ENCODE assay signal across 2 cellular contexts in genomic region chr22:29477919-29478318, GRCh38.
TF ChIP-seq lines count a peak whose summit lies in the region.

No MANE protein-coding gene starts in this region.

TF ChIP-seq in SK-N-SH, 30 proteins besides CTCF, POLR2A, EP300 and RAD21 (continued from another document):
- no peak for TF ChIP-seq GATA2 (CRISPR knock-in tag; IDR thresholded peaks at IDR 0.05)
- no peak for TF ChIP-seq NFIC (IDR thresholded peaks at IDR 0.05; ENCODE audit: borderline replicate concordance)
- TF ChIP-seq POLR2AphosphoS5 (IDR thresholded peaks at IDR 0.05; ENCODE audit: low read depth, low read length) = no peak
- peak; percentile 19; the same call in 1 of the 2 replicates for TF ChIP-seq MXI1 (IDR thresholded peaks at IDR 0.05; ENCODE audit: low read depth, low read length)
- no peak for TF ChIP-seq ZBTB33 (IDR thresholded peaks at IDR 0.05; ENCODE audit: borderline replicate concordance, low read depth)
- no peak for TF ChIP-seq ELF1 (IDR thresholded peaks at IDR 0.05)
- TF ChIP-seq CHD2 (IDR thresholded peaks at IDR 0.05; ENCODE audit: low read length, partially characterized antibody) = peak; percentile 31
- no peak for TF ChIP-seq JUND (IDR thresholded peaks at IDR 0.05)
TF ChIP-seq in SK-N-SH: peak in this region for 2.

TF ChIP-seq in SK-N-SH treated with all-trans-retinoic acid at 6 μM for 48 hours, 23 proteins besides CTCF, POLR2A, EP300 and RAD21 (continued from another document):
- no peak for TF ChIP-seq PATZ1 (CRISPR knock-in tag; IDR thresholded peaks at IDR 0.05; ENCODE audit: borderline replicate concordance)
- no peak for TF ChIP-seq OSR1 (CRISPR knock-in tag; IDR thresholded peaks at IDR 0.05)
- no peak for TF ChIP-seq POU6F1 (CRISPR knock-in tag; IDR thresholded peaks at IDR 0.05; ENCODE audit: borderline replicate concordance, low read depth)
- no peak for TF ChIP-seq CREB5 (CRISPR knock-in tag; IDR thresholded peaks at IDR 0.05; ENCODE audit: low read depth)
